ENCODE assay signal across 11 cellular contexts in the genomic region with DNA sequence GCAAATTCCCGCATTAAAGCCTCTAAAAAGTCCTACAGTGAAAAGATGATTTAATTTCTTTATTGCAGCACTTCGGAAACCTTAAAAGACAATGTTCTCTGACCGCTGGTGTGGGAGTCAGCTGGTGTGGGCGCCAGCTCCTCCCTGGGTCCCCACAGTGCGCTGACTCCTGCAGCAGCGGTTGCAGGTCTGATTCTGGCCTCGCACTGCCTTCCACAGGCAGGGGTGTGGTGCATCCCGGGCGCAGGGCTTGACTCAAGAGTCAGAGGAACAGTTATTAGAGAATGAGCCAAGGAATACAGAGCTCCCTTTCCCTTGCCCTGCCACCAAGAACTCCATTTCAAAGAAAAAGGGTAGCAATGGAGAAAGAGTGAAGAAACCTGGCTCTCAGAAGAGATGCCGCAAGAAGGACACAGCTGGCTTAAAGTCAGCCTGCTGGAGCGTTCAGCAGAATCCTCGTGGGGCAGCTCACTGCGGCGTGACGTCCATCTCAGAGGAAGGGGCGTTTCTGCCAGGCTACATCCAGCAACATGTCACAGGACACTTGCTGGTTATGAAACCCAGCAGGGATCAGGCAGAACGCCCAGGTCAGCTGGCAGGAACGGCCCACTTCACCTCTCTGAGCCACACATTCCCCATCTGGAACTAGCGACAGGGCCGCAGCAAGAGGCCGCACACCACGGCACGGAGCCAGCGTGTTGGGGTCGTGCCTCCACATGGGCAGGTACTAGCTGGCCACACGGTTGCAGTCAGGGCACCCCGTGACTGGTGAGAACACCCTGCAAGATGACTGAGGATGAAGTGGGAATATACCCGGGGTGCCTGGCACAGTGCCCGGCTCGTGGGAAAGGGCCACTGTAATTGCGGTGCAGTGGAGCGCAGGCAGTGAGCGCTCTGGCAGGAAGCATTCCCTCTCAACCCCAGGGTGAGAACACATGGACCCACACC. TPM values are rescaled to one million over a fixed set of nuclear protein-coding genes. Genes with fewer than 3 reads are reported as not detected.
DNase-seq lines count a peak whose midpoint lies in the region; ATAC-seq lines count a peak whose summit lies in the region.
"Had no signal": no experiment of that assay in that cellular context is flagged by ENCODE, and none has a peak within 500 bp of the region (broad histone marks: within the 10 kb centered on the region; RNA-seq: fewer than 3 reads in every experiment).

No MANE protein-coding gene starts in this region.

- no peak for ATAC-seq in GM21390 (IDR thresholded peaks at IDR 0.05; ENCODE audit: unreplicated experiment)
- no peak for ATAC-seq in GM18861 (IDR thresholded peaks at IDR 0.05; ENCODE audit: unreplicated experiment)

- DNase-seq in GM04503 (ENCODE audit: low read depth): peak; percentile 15
- peak; percentile 48 for DNase-seq in adipocyte (ENCODE audit: low read depth)
- DNase-seq in cardiac septum (ENCODE audit: low spot score): peak; percentile 85
- DNase-seq in skeletal muscle cell (ENCODE audit: low read depth): peak; percentile 39
- no peak for DNase-seq in T-helper 1 cell
- no peak for DNase-seq in Kasumi-1 (lab: John Stamatoyannopoulos, UW)
- DNase-seq: effector CD8-positive, alpha-beta T cell; islet precursor cell had no signal

- no peaks in the 10 kb centered on the region for H3K36me3 ChIP-seq in adipocyte (ENCODE audit: control insufficient read depth, insufficient read depth, low read length, severe bottlenecking)

- H3K4me3 ChIP-seq in adipocyte (ENCODE audit: low read length) (peak overlapping the region; percentile 35), skeletal muscle cell (ENCODE audit: low read depth, low read length) (no peak overlapping the region)

- no peaks in the 10 kb centered on the region for H3K27me3 ChIP-seq in adipocyte (replicated peaks; ENCODE audit: control insufficient read depth, insufficient read depth, low read length)

- intact Hi-C loops in cardiac septum (cut with DNase I): loop anchor here (10.0 kb wide), 1 partner anchor 445 kb away; no protein-coding TSS in a partner anchor

- H3K9ac ChIP-seq in adipocyte (ENCODE audit: low read length): peak overlapping the region; percentile 62

- H3K4me1 ChIP-seq in adipocyte (ENCODE audit: control insufficient read depth, insufficient read depth, low read length): peaks cover 39% of the 10 kb centered on the region

- H3K9me3 ChIP-seq in adipocyte (ENCODE audit: control insufficient read depth, low read length): no peaks in the 10 kb centered on the region

RNA-seq across cellular contexts. Expression of gene EFCAB6, which starts 18.1 kb away (rescaled TPM):
- 1.3 TPM for total RNA-seq in cardiac septum
- total RNA-seq: activated T-helper 1 cell treated with anti-CD3 and anti-CD28 coated beads, Interleukin-12 subunit alpha, Interleukin-12 subunit beta, Interleukin-2, Interleukin-4 antibody, amounts not matched to agents 30 ng/mL and 10 ng/mL and 1 ng/mL, durations not matched to agents 14 hours and 24 hours and 36 hours had no signal

RNA-seq across cellular contexts. Expression of gene SULT4A1, which starts 32.1 kb away (rescaled TPM):
- total RNA-seq in cardiac septum: 0.13 TPM
- total RNA-seq: activated T-helper 1 cell treated with anti-CD3 and anti-CD28 coated beads, Interleukin-12 subunit alpha, Interleukin-12 subunit beta, Interleukin-2, Interleukin-4 antibody, amounts not matched to agents 30 ng/mL and 10 ng/mL and 1 ng/mL, durations not matched to agents 14 hours and 24 hours and 36 hours had no signal

Comparison
In these comparisons a context has a peak if more than half of its experiments do, and no peak if none do; other contexts are left out.
1. DNase-seq: peak in GM04503 (single experiment), adipocyte (single experiment), cardiac septum (single experiment) and skeletal muscle cell (single experiment); none in T-helper 1 cell (0 of 5) and Kasumi-1 (0 of 2).